8 cellular contexts compared by ENCODE assay signal in genomic region chr19:1324792-1325567, GRCh38. TPM values are rescaled to one million over a fixed set of nuclear protein-coding genes. Genes with fewer than 3 reads are reported as not detected.
DNase-seq lines count a peak whose midpoint lies in the region; ATAC-seq, FAIRE-seq and TF ChIP-seq lines count a peak whose summit lies in the region.

No MANE protein-coding gene starts in this region.

- intact Hi-C loops in dendritic cell treated with granulocyte-macrophage colony-stimulating factor and Interleukin-4, amounts not matched to agents 40 ng/mL and 50 ng/mL, for 4 days (cut with micrococcal nuclease), result no loop called here
- intact Hi-C loops in lower leg skin (cut with DNase I; ENCODE audit: low total_unique reads), result no loop called here

- WGBS in lower leg skin, 2 donors, result 2% methylated on average over 38 to 65 of the region's 66 CpGs

- peaks cover 50% of the 10 kb centered on the region for H3K27me3 Mint-ChIP-seq in dendritic cell treated with granulocyte-macrophage colony-stimulating factor and Interleukin-4, amounts not matched to agents 40 ng/mL and 50 ng/mL, for 4 days

- H3K4me1 Mint-ChIP-seq in dendritic cell treated with granulocyte-macrophage colony-stimulating factor and Interleukin-4, amounts not matched to agents 40 ng/mL and 50 ng/mL, for 4 days (ENCODE audit: low read depth), result peaks cover 6% of the 10 kb centered on the region
- H3K4me1 Mint-ChIP-seq in stimulated activated effector memory CD8-positive, alpha-beta T cell treated with anti-CD3 and anti-CD28 coated beads, Interleukin-12 subunit alpha, Interleukin-12 subunit beta, amount 100 ng/mL, for 72 hours, result peaks cover 8% of the 10 kb centered on the region

- H3K9me3 Mint-ChIP-seq in dendritic cell treated with granulocyte-macrophage colony-stimulating factor and Interleukin-4, amounts not matched to agents 40 ng/mL and 50 ng/mL, for 4 days, result no peaks in the 10 kb centered on the region
- no peaks in the 10 kb centered on the region for H3K9me3 Mint-ChIP-seq in stimulated activated effector memory CD8-positive, alpha-beta T cell treated with anti-CD3 and anti-CD28 coated beads, Interleukin-12 subunit alpha, Interleukin-12 subunit beta, amount 100 ng/mL, for 72 hours

- no peak for FAIRE-seq in H54 (lab: Jason Lieb, UNC)

- peak; percentile 73 for DNase-seq in 8988T
- DNase-seq in H54 (ENCODE audit: insufficient read length, low spot score), result peak; percentile 71
- peak; percentile 55 for DNase-seq in SW480 (ENCODE audit: low spot score)
- DNase-seq in lower leg skin (ENCODE audit: low spot score in 2 of 2), result peak; percentile 46 to 94
- DNase-seq in stimulated activated effector memory CD8-positive, alpha-beta T cell treated with anti-CD3 and anti-CD28 coated beads, Interleukin-12 subunit alpha, Interleukin-12 subunit beta, amount 100 ng/mL, for 72 hours (ENCODE audit: low spot score in 2 of 2), result no peak
- no peak for DNase-seq in T-helper 1 cell
- no peak for DNase-seq in NCI-H510A (lab: John Stamatoyannopoulos, UW)

- H3K4me3 ChIP-seq in lower leg skin (ENCODE audit: low read depth, poor library complexity, severe bottlenecking), result no peak overlapping the region

- no peak overlapping the region for H3K27ac Mint-ChIP-seq in dendritic cell treated with granulocyte-macrophage colony-stimulating factor and Interleukin-4, amounts not matched to agents 40 ng/mL and 50 ng/mL, for 4 days
- H3K27ac Mint-ChIP-seq in stimulated activated effector memory CD8-positive, alpha-beta T cell treated with anti-CD3 and anti-CD28 coated beads, Interleukin-12 subunit alpha, Interleukin-12 subunit beta, amount 100 ng/mL, for 72 hours, result no peak overlapping the region

- ATAC-seq in stimulated activated effector memory CD8-positive, alpha-beta T cell treated with anti-CD3 and anti-CD28 coated beads, Interleukin-12 subunit alpha, Interleukin-12 subunit beta, amount 100 ng/mL, for 72 hours, result peak; percentile 16

- H3K36me3 Mint-ChIP-seq in dendritic cell treated with granulocyte-macrophage colony-stimulating factor and Interleukin-4, amounts not matched to agents 40 ng/mL and 50 ng/mL, for 4 days (ENCODE audit: low read depth), result no peaks in the 10 kb centered on the region
- no peaks in the 10 kb centered on the region for H3K36me3 Mint-ChIP-seq in stimulated activated effector memory CD8-positive, alpha-beta T cell treated with anti-CD3 and anti-CD28 coated beads, Interleukin-12 subunit alpha, Interleukin-12 subunit beta, amount 100 ng/mL, for 72 hours

- no peak for TF ChIP-seq CTCF in lower leg skin (IDR thresholded peaks at IDR 0.05)

- no peak for TF ChIP-seq POLR2A in H54 (IDR thresholded peaks at IDR 0.05; ENCODE audit: low read depth, low read length)
- no peak for TF ChIP-seq POLR2A in lower leg skin (IDR thresholded peaks at IDR 0.05)

- peak overlapping the region; percentile 11 for H3K4me3 Mint-ChIP-seq in dendritic cell treated with granulocyte-macrophage colony-stimulating factor and Interleukin-4, amounts not matched to agents 40 ng/mL and 50 ng/mL, for 4 days
- no peak overlapping the region for H3K4me3 Mint-ChIP-seq in stimulated activated effector memory CD8-positive, alpha-beta T cell treated with anti-CD3 and anti-CD28 coated beads, Interleukin-12 subunit alpha, Interleukin-12 subunit beta, amount 100 ng/mL, for 72 hours

RNA-seq across cellular contexts. Expression of gene EFNA2, which starts 39.3 kb away (rescaled TPM):
- not detected for total RNA-seq in lower leg skin

RNA-seq across cellular contexts. Expression of gene FAM174C, which starts 49.6 kb away (rescaled TPM):
- total RNA-seq in lower leg skin, result 10 to 100 TPM; 66.3 to 74.1 (median 68.8) TPM

RNA-seq across cellular contexts. Expression of gene CIRBP, which starts 55.8 kb away (rescaled TPM):
- 100 to 1,000 TPM; 496 to 546 (median 545) TPM for total RNA-seq in lower leg skin

RNA-seq across cellular contexts. Expression of gene NDUFS7, which starts 58.7 kb away (rescaled TPM):
- total RNA-seq in lower leg skin, result 100 to 1,000 TPM; 108 to 217 (median 128) TPM

Comparison
In these comparisons a context has a peak if more than half of its experiments do, and no peak if none do; other contexts are left out.
1. DNase-seq: peak in 8988T (single experiment), H54 (single experiment), SW480 (single experiment) and lower leg skin (2 of 2); none in stimulated activated effector memory CD8-positive, alpha-beta T cell treated with anti-CD3 and anti-CD28 coated beads, Interleukin-12 subunit alpha, Interleukin-12 subunit beta, amount 100 ng/mL, for 72 hours (0 of 2), T-helper 1 cell (0 of 5) and NCI-H510A (single experiment).